Comparison of ENCODE assay signal across 10 cellular contexts in genomic region chr5:36060516-36060885, GRCh38. TPM values are rescaled to one million over a fixed set of nuclear protein-coding genes. Genes with fewer than 3 reads are reported as not detected.
DNase-seq lines count a peak whose midpoint lies in the region; ATAC-seq and TF ChIP-seq lines count a peak whose summit lies in the region.
"Had no signal": no experiment of that assay in that cellular context is flagged by ENCODE, and none has a peak within 500 bp of the region (broad histone marks: within the 10 kb centered on the region; RNA-seq: fewer than 3 reads in every experiment).

No MANE protein-coding gene starts in this region.

- no peaks in the 10 kb centered on the region for H3K4me1 ChIP-seq in Karpas-422 (ENCODE audit: low read length)
- peaks cover 9% of the 10 kb centered on the region for H3K4me1 ChIP-seq in suprapubic skin
- H3K4me1 ChIP-seq: parathyroid adenoma had no signal

- no peak overlapping the region for H3K9ac ChIP-seq in Karpas-422 (ENCODE audit: low read length)
- H3K9ac ChIP-seq: parathyroid adenoma had no signal

- H3K9me3 ChIP-seq in Karpas-422 (ENCODE audit: low read length) (no peaks in the 10 kb centered on the region), suprapubic skin (no peaks in the 10 kb centered on the region)

- peaks cover 7% of the 10 kb centered on the region for H3K4me1 Mint-ChIP-seq in activated CD8-positive, alpha-beta memory T cell treated with anti-CD3 and anti-CD28 coated beads, Interleukin-2, amount 10 ng/mL, durations not matched to agents 7 days and 5 days

- no peaks in the 10 kb centered on the region for H3K36me3 Mint-ChIP-seq in activated CD8-positive, alpha-beta memory T cell treated with anti-CD3 and anti-CD28 coated beads, Interleukin-2, amount 10 ng/mL, durations not matched to agents 7 days and 5 days

- WGBS in suprapubic skin = 56% methylated on average over 10 of the region's 10 CpGs

- peaks cover 34% of the 10 kb centered on the region for H3K27me3 Mint-ChIP-seq in activated CD8-positive, alpha-beta memory T cell treated with anti-CD3 and anti-CD28 coated beads, Interleukin-2, amount 10 ng/mL, durations not matched to agents 7 days and 5 days

- TF ChIP-seq CTCF in VCaP (conservative IDR thresholded peaks at IDR 0.05) (peak; percentile 68), suprapubic skin (IDR thresholded peaks at IDR 0.05) (no peak)

- CTCF ChIA-PET in activated CD8-positive, alpha-beta memory T cell treated with anti-CD3 and anti-CD28 coated beads, Interleukin-2, amount 10 ng/mL, durations not matched to agents 7 days and 5 days (lab: Charles Lee) = interaction anchor here (1.2 kb wide), 1 partner anchor 183 kb away, joined by 4 read pairs; no protein-coding TSS in a partner anchor

- no peaks in the 10 kb centered on the region for H3K9me2 ChIP-seq in Karpas-422 (replicated peaks; ENCODE audit: insufficient read depth, low read length)

- no peaks in the 10 kb centered on the region for H3K79me2 ChIP-seq in Karpas-422 (ENCODE audit: low read length)
- H3K79me2 ChIP-seq: parathyroid adenoma had no signal

- no peak for TF ChIP-seq EP300 in suprapubic skin (IDR thresholded peaks at IDR 0.05)

- no peak overlapping the region for H3K27ac ChIP-seq in Karpas-422 (ENCODE audit: low read length)
- H3K27ac ChIP-seq in VCaP = peak overlapping the region; percentile 45; the same call in 1 of the 2 replicates
- no peak overlapping the region for H3K27ac ChIP-seq in suprapubic skin
- H3K27ac ChIP-seq: parathyroid adenoma had no signal

- no peak overlapping the region for H2AFZ ChIP-seq in Karpas-422 (ENCODE audit: low read length)
- H2AFZ ChIP-seq: parathyroid adenoma had no signal

- H3K36me3 ChIP-seq in Karpas-422 (ENCODE audit: insufficient read depth, low read length) (no peaks in the 10 kb centered on the region), suprapubic skin (no peaks in the 10 kb centered on the region)

- no peaks in the 10 kb centered on the region for H4K20me1 ChIP-seq in Karpas-422 (ENCODE audit: insufficient read depth, low read depth, low read length)

- no peak for TF ChIP-seq POLR2A in suprapubic skin (IDR thresholded peaks at IDR 0.05)

- no peak for DNase-seq in activated CD8-positive, alpha-beta memory T cell treated with anti-CD3 and anti-CD28 coated beads, Interleukin-2, amount 10 ng/mL, durations not matched to agents 7 days and 5 days
- no peak for DNase-seq in activated CD8-positive, alpha-beta memory T cell treated with anti-CD3 and anti-CD28 coated beads, Interleukin-2, amount 50 U/mL, for 4 hours
- peak; percentile 64 for DNase-seq in Karpas-422
- DNase-seq in suprapubic skin (ENCODE audit: low spot score in 2 of 2) = no peak
- no peak for DNase-seq in AG08396 (ENCODE audit: low spot score)
- DNase-seq in GM19238 (ENCODE audit: insufficient read length, low spot score) = no peak
- DNase-seq: cerebellar nuclear complex had no signal

- H3K27ac Mint-ChIP-seq in activated CD8-positive, alpha-beta memory T cell treated with anti-CD3 and anti-CD28 coated beads, Interleukin-2, amount 10 ng/mL, durations not matched to agents 7 days and 5 days = peak overlapping the region; percentile 14

- H3K9me3 Mint-ChIP-seq in activated CD8-positive, alpha-beta memory T cell treated with anti-CD3 and anti-CD28 coated beads, Interleukin-2, amount 10 ng/mL, durations not matched to agents 7 days and 5 days (ENCODE audit: low read depth) = no peaks in the 10 kb centered on the region

- H3K4me2 ChIP-seq in Karpas-422 (ENCODE audit: low read depth, low read length, poor library complexity, severe bottlenecking) = no peak overlapping the region

- no peak overlapping the region for H3K4me3 ChIP-seq in Karpas-422 (ENCODE audit: low read length)
- H3K4me3 ChIP-seq in suprapubic skin = no peak overlapping the region

- peak; percentile 30 for ATAC-seq in activated CD8-positive, alpha-beta memory T cell treated with anti-CD3 and anti-CD28 coated beads, Interleukin-2, amount 10 ng/mL, durations not matched to agents 7 days and 5 days
- no peak for ATAC-seq in HG02798 (IDR thresholded peaks at IDR 0.05; ENCODE audit: poor library complexity, unreplicated experiment)

- no peaks in the 10 kb centered on the region for H3K27me3 ChIP-seq in Karpas-422 (ENCODE audit: low read length)
- H3K27me3 ChIP-seq in suprapubic skin = no peaks in the 10 kb centered on the region

- no peak overlapping the region for H3K4me3 Mint-ChIP-seq in activated CD8-positive, alpha-beta memory T cell treated with anti-CD3 and anti-CD28 coated beads, Interleukin-2, amount 10 ng/mL, durations not matched to agents 7 days and 5 days

RNA-seq across cellular contexts. Expression of gene UGT3A2, which starts 6.2 kb away (rescaled TPM):
- total RNA-seq in activated CD8-positive, alpha-beta memory T cell treated with anti-CD3 and anti-CD28 coated beads, Interleukin-2, amount 10 ng/mL, durations not matched to agents 7 days and 5 days = under 1 TPM; 0.35 to 0.79 TPM
- total RNA-seq in Karpas-422 (2014; rRNA removed; shearing (Covaris generic); ENCODE audit: low replicate concordance) = not detected in 2 replicates
- total RNA-seq in suprapubic skin = 10 to 100 TPM in 1 of 4 donors, 1 to 10 TPM in 2, not detected in 1; 5.7 to 17.8 (median 7.8) TPM
